In the genomic region with DNA sequence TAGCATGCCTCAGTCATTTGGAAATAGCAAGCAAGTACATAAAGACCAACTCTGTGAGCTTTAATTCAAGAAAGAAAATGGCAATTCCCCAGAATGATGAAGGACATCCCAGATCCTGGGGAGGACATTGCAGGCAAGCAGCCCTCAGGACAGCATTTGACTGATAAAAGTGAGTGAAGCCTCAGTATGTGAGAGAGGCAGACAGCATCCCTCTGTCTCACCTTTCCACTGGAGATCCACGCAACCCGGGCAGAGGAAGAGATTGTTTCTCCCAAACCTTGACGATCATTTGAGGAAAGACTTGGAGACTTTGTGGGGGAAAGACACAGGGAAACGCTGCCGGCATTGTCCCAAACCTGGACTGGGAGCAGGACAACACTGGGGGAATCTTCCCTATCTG, we compare ENCODE assay signal across 8 cellular contexts.
DNase-seq lines count a peak whose midpoint lies in the region; ATAC-seq, FAIRE-seq and TF ChIP-seq lines count a peak whose summit lies in the region.
"Not testable (repeated sequence)": the region's sequence is repeated elsewhere in the genome, so short reads cannot be mapped to it uniquely, and the experiment has no call there.

No MANE protein-coding gene starts in this region.

- H3K36me3 Mint-ChIP-seq in chondrocyte (ENCODE audit: low read depth): not testable (repeated sequence)

- DNase-seq in BE2C; WERI-Rb-1; chondrocyte (ENCODE audit: low spot score); fibroblast of villous mesenchyme (ENCODE audit: low read depth); HepG2 (ENCODE audit: low spot score); pancreas; suprapubic skin (ENCODE audit: low spot score in 2 of 2): not testable (repeated sequence)

- not testable (repeated sequence) for TF ChIP-seq RAD21 in HepG2 (CRISPR knock-in tag; IDR thresholded peaks at IDR 0.05)

- H3K27me3 ChIP-seq in BE2C; HUES48 (ENCODE audit: control insufficient read depth, insufficient read depth, low read length); WERI-Rb-1 (ENCODE audit: insufficient read depth, low read depth, severe bottlenecking); HepG2 (ENCODE audit: control insufficient read depth in 1 of 2, insufficient read depth in 2 of 2, low read length in 2 of 2); pancreas; suprapubic skin: not testable (repeated sequence)

- not testable (repeated sequence) for H3K36me3 ChIP-seq in BE2C; HUES48 (ENCODE audit: control insufficient read depth, insufficient read depth, low read length); WERI-Rb-1; HepG2 (replicated peaks in 1 of 2; ENCODE audit: control insufficient read depth in 1 of 2, insufficient read depth in 2 of 2, low read length in 2 of 2); pancreas; suprapubic skin

- intact Hi-C loops in HepG2 (cut with micrococcal nuclease; ENCODE audit: unreplicated experiment): loop anchor here (5.0 kb wide), 1 partner anchor 276 kb away; no protein-coding TSS in a partner anchor
- intact Hi-C loops in pancreas (cut with DNase I): not testable (repeated sequence)

- not testable (repeated sequence) for H3K9me3 Mint-ChIP-seq in chondrocyte (ENCODE audit: low read depth)

- CTCF ChIA-PET in HepG2 (lab: Yijun Ruan, JAX; ENCODE audit: low intra/inter-chr PET ratio, low total read pairs): not testable (repeated sequence)

- H2AFZ ChIP-seq in HepG2 (ENCODE audit: low read length): not testable (repeated sequence)

- peak overlapping the region; percentile 75 for H3K4me3 Mint-ChIP-seq in chondrocyte (ENCODE audit: unreplicated experiment)

- TF ChIP-seq POLR2A in HepG2 (IDR thresholded peaks at IDR 0.05; ENCODE audit: insufficient read depth in 1 of 2, low read depth in 2 of 2, low read length in 2 of 2); suprapubic skin (IDR thresholded peaks at IDR 0.05): not testable (repeated sequence)

- peak overlapping the region; percentile 43 for H3K4me3 ChIP-seq in BE2C (ENCODE audit: low read depth, low read length)
- peak overlapping the region; percentile 60 for H3K4me3 ChIP-seq in HUES48 (ENCODE audit: low read depth, low read length)
- H3K4me3 ChIP-seq in WERI-Rb-1 (ENCODE audit: low read depth, low read length): peak overlapping the region; percentile 50
- H3K4me3 ChIP-seq in fibroblast of villous mesenchyme (ENCODE audit: low read depth, low read length): peak overlapping the region; percentile 40
- H3K4me3 ChIP-seq in HepG2 (replicated peaks in 1 of 3; ENCODE audit: insufficient read depth in 1 of 3, low read depth in 2 of 3, low read length in 3 of 3): not testable (repeated sequence)
- H3K4me3 ChIP-seq in pancreas: peak overlapping the region in 3 of 4 donors; percentile 18 to 40 (median 32)
- peak overlapping the region; percentile 37 for H3K4me3 ChIP-seq in suprapubic skin

- H3K27me3 Mint-ChIP-seq in chondrocyte (ENCODE audit: low read depth): not testable (repeated sequence)

- TF ChIP-seq EP300 in HepG2 (IDR thresholded peaks at IDR 0.05; ENCODE audit: low read depth in 2 of 2, low read length in 2 of 2); HepG2 (CRISPR knock-in tag; IDR thresholded peaks at IDR 0.05; ENCODE audit: borderline replicate concordance); suprapubic skin (IDR thresholded peaks at IDR 0.05): not testable (repeated sequence)

- 18% methylated on average over 2 of the region's 5 CpGs for WGBS in HepG2 (ENCODE audit: low lambda C conversion rate)
- WGBS in pancreas, 2 donors: 0 to 6% methylated on average over 4 to 5 of the region's 5 CpGs
- 4% methylated on average over 5 of the region's 5 CpGs for WGBS in suprapubic skin

- not testable (repeated sequence) for FAIRE-seq in HepG2 (lab: Jason Lieb, UNC); pancreas (lab: Jason Lieb, UNC)

- not testable (repeated sequence) for H3K79me2 ChIP-seq in HepG2 (ENCODE audit: insufficient read depth, low read length)

- in situ Hi-C loops in HepG2 (cut with HindIII; ENCODE audit: extremely low pct_ligation_motif_present, low pct_unique_long_range_greater_than_20kb): not testable (repeated sequence)

- not testable (repeated sequence) for H3K9me3 ChIP-seq in BE2C; HUES48 (ENCODE audit: control insufficient read depth, insufficient read depth, low read length); WERI-Rb-1 (ENCODE audit: severe bottlenecking); HepG2 (ENCODE audit: low read length); pancreas; suprapubic skin

- not testable (repeated sequence) for ATAC-seq in HepG2, pancreas

- not testable (repeated sequence) for H3K4me1 Mint-ChIP-seq in chondrocyte (ENCODE audit: low read depth)

- BruUV-seq in HepG2 (replicated peaks; lab: Mats Ljungman, UMichigan): not testable (repeated sequence)

- not testable (repeated sequence) for H3K9ac ChIP-seq in HUES48 (ENCODE audit: low read depth, low read length); HepG2 (ENCODE audit: insufficient read depth, low read depth, low read length)

- not testable (repeated sequence) for H3K27ac Mint-ChIP-seq in chondrocyte (ENCODE audit: unreplicated experiment)

- H3K27ac ChIP-seq in HUES48 (ENCODE audit: low read depth, low read length); WERI-Rb-1; HepG2 (ENCODE audit: extremely low read length, insufficient read depth, low read length); pancreas; suprapubic skin: not testable (repeated sequence)

- not testable (repeated sequence) for TF ChIP-seq CTCF in BE2C (IDR thresholded peaks at IDR 0.05; ENCODE audit: low read depth, low read length); WERI-Rb-1 (IDR thresholded peaks at IDR 0.05; ENCODE audit: low read depth, low read length); chondrocyte (IDR thresholded peaks at IDR 0.05); fibroblast of villous mesenchyme (IDR thresholded peaks at IDR 0.05; ENCODE audit: insufficient read depth, low read depth, low read length); HepG2 (CRISPR knock-in tag; IDR thresholded peaks at IDR 0.05); pancreas (IDR thresholded peaks at IDR 0.05); suprapubic skin (IDR thresholded peaks at IDR 0.05)

- POLR2A ChIA-PET in HepG2 (lab: Yijun Ruan, JAX): not testable (repeated sequence)

- not testable (repeated sequence) for H4K20me1 ChIP-seq in HepG2 (ENCODE audit: insufficient read depth, low read length)

- H3K4me1 ChIP-seq in BE2C; HUES48 (ENCODE audit: control insufficient read depth, insufficient read depth, low read length); HepG2 (ENCODE audit: insufficient read depth, low read length); pancreas; suprapubic skin: not testable (repeated sequence)

- H3K4me2 ChIP-seq in HepG2 (ENCODE audit: low read depth, low read length): peak overlapping the region; percentile 45; the same call in 1 of the 2 replicates
